1 cellular context compared by ENCODE assay signal in genomic region chr12:76766161-76766560, GRCh38.
TF ChIP-seq lines count a peak whose summit lies in the region.

No MANE protein-coding gene starts in this region.

TF ChIP-seq in HepG2, 621 proteins besides CTCF, POLR2A, EP300 and RAD21 (continued from another document):
- TF ChIP-seq SNAPC4 (CRISPR knock-in tag; IDR thresholded peaks at IDR 0.05) = no peak
- TF ChIP-seq SMAD1 (CRISPR knock-in tag; IDR thresholded peaks at IDR 0.05; ENCODE audit: borderline replicate concordance, low read depth) = no peak
- no peak for TF ChIP-seq ATAD3A (CRISPR knock-in tag; IDR thresholded peaks at IDR 0.05)
- TF ChIP-seq IKZF1 (IDR thresholded peaks at IDR 0.05) = no peak
- no peak for TF ChIP-seq MBD4 (IDR thresholded peaks at IDR 0.05; ENCODE audit: borderline replicate concordance, low read length)
- TF ChIP-seq ZSCAN29 (CRISPR knock-in tag; conservative IDR thresholded peaks at IDR 0.05) = no peak
- no peak for TF ChIP-seq MTA3 (CRISPR knock-in tag; IDR thresholded peaks at IDR 0.05)
- TF ChIP-seq PATZ1 (CRISPR knock-in tag; IDR thresholded peaks at IDR 0.05) = no peak
- TF ChIP-seq ARID4A (CRISPR knock-in tag; IDR thresholded peaks at IDR 0.05; ENCODE audit: borderline replicate concordance) = no peak
- no peak for TF ChIP-seq ZNF7 (CRISPR knock-in tag; IDR thresholded peaks at IDR 0.05)
- TF ChIP-seq ZNF687 (CRISPR knock-in tag; IDR thresholded peaks at IDR 0.05) = no peak
